ENCODE assay signal across 7 cellular contexts in the genomic region with DNA sequence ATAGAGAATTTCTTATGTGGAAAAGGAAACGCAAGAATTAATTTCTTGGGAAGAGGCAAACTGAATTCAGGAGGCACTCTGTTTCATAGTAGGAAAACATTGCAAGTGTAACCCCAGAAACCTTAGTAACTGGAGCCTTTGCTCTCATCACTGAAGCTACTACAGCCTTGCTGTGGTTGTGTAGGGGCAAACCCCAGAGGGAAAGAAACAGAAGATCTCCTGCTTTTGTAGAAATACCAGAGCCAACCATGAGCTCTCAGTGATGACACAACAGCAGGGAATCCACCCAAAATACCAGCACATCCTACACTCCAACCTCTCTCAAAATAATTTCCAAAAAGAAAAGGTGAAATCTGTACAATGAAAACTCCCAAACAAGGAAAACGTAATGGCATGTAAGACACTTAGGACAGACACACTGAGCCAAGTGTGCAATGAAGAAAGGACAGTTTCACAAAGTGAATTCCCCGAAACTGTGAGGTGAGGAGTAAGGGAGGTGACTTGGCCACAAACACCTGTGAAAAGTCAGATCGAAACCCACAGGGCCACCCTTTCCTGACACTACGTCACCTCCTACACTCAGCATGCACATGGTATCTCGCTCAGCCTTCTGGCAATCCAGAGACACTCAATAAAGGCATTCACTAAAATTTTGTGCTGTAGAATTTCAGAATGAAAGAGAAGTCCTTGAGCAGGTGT. TPM values are rescaled to one million over a fixed set of nuclear protein-coding genes. Genes with fewer than 3 reads are reported as not detected.
A peak's percentile ranks its signal among the peaks of the same experiment; 100 is the strongest.
DNase-seq lines count a peak whose midpoint lies in the region; ATAC-seq lines count a peak whose summit lies in the region.

No MANE protein-coding gene starts in this region.

- ATAC-seq in GM19468 (IDR thresholded peaks at IDR 0.05; ENCODE audit: extremely low read depth, unreplicated experiment) (peak; percentile 94), HG03442 (IDR thresholded peaks at IDR 0.05; ENCODE audit: unreplicated experiment) (peak; percentile 97), left cardiac atrium (no peak)

- intact Hi-C loops in left cardiac atrium (cut with DNase I), result no loop called here

- DNase-seq in activated T-helper 1 cell treated with anti-CD3 and anti-CD28 coated beads, Interleukin-2, amount 50 U/mL, for 16 hours (ENCODE audit: low read depth in 1 of 2, low spot score in 1 of 2), result peak; percentile 32 to 64
- peak; percentile 58 for DNase-seq in stimulated activated CD8-positive, alpha-beta memory T cell treated with anti-CD3 and anti-CD28 coated beads, Interleukin-12 subunit alpha, Interleukin-12 subunit beta, amount 100 ng/mL, for 24 hours (ENCODE audit: extremely low read depth)
- no peak for DNase-seq in SKM-1 (lab: John Stamatoyannopoulos, UW; ENCODE audit: unreplicated experiment)
- no peak for DNase-seq in NCI-H69 (lab: John Stamatoyannopoulos, UW)
- no peak for DNase-seq in left cardiac atrium

RNA-seq across cellular contexts. Expression of gene ACSL6, which starts 8.5 kb away (rescaled TPM):
- total RNA-seq in left cardiac atrium, result 1 to 10 TPM; 1.6 to 4.4 TPM

RNA-seq across cellular contexts. Expression of gene IL3, which starts 40.4 kb away (rescaled TPM):
- total RNA-seq in left cardiac atrium, result not detected

RNA-seq across cellular contexts. Expression of gene CSF2, which starts 53.6 kb away (rescaled TPM):
- not detected for total RNA-seq in left cardiac atrium

Comparison
In these comparisons a context has a peak if more than half of its experiments do, and no peak if none do; other contexts are left out.
1. ATAC-seq: peak in GM19468 (single experiment) and HG03442 (single experiment); none in left cardiac atrium (0 of 2).
2. DNase-seq: peak in activated T-helper 1 cell treated with anti-CD3 and anti-CD28 coated beads, Interleukin-2, amount 50 U/mL, for 16 hours (2 of 2) and stimulated activated CD8-positive, alpha-beta memory T cell treated with anti-CD3 and anti-CD28 coated beads, Interleukin-12 subunit alpha, Interleukin-12 subunit beta, amount 100 ng/mL, for 24 hours (single experiment); none in SKM-1 (single experiment), NCI-H69 (single experiment) and left cardiac atrium (single experiment).